In the genomic region with DNA sequence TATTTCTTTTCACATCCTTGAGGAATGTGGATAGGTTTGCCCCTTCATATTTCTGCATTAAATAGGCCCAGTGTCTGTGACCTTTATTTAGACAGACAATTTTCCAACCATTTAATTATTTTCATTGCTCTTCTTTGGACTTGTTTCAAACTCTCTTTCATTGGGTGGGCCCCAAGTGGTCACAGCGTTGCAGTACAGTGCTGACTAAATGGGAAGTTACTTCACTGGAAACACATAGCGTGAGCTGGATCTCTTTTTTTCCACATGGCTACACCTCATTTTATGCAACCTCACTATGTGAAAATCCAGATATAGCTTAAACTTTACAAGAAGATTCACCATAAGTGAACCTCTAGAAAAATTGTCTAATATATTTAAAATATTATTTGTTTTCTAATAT, we compare ENCODE assay signal across 14 cellular contexts.
DNase-seq lines count a peak whose midpoint lies in the region; ATAC-seq, FAIRE-seq and TF ChIP-seq lines count a peak whose summit lies in the region.
"Had no signal": no experiment of that assay in that cellular context is flagged by ENCODE, and none has a peak within 500 bp of the region (broad histone marks: within the 10 kb centered on the region; RNA-seq: fewer than 3 reads in every experiment).

No MANE protein-coding gene starts in this region.

- no peak overlapping the region for H3K4me3 Mint-ChIP-seq in astrocyte (ENCODE audit: unreplicated experiment)
- H3K4me3 Mint-ChIP-seq: activated naive CD4-positive, alpha-beta T cell treated with anti-CD3 and anti-CD28 coated beads for 36 hours; T-helper 17 cell had no signal

- H3K9ac ChIP-seq in Karpas-422 (ENCODE audit: low read length) = no peak overlapping the region
- no peak overlapping the region for H3K9ac ChIP-seq in astrocyte (ENCODE audit: low read length)
- H3K9ac ChIP-seq: KMS-11 had no signal

- DNase-seq in AG09319 (ENCODE audit: extremely low read depth, low read depth) (peak; percentile 15), Karpas-422 (peak; percentile 50), astrocyte (ENCODE audit: low read depth) (peak; percentile 68), kidney tubule cell (ENCODE audit: low spot score) (peak; percentile 69), DMS79 treated with DMSO at 0.1 percent for 48 hours (lab: John Stamatoyannopoulos, UW) (no peak), NCI-H345 treated with DMSO at 0.1 percent for 48 hours (lab: John Stamatoyannopoulos, UW; ENCODE audit: unreplicated experiment) (no peak), dedifferentiated amniotic fluid mesenchymal stem cell (ENCODE audit: extremely low spot score) (no peak), omental fat pad (ENCODE audit: low spot score) (no peak)
- DNase-seq: activated CD8-positive, alpha-beta memory T cell treated with anti-CD3 and anti-CD28 coated beads for 24 hours; activated naive CD4-positive, alpha-beta T cell treated with anti-CD3 and anti-CD28 coated beads for 36 hours; T-helper 17 cell had no signal

- H3K27me3 Mint-ChIP-seq in astrocyte (ENCODE audit: low read depth, unreplicated experiment) = no peaks in the 10 kb centered on the region
- H3K27me3 Mint-ChIP-seq: T-helper 17 cell had no signal

- ATAC-seq in omental fat pad (ENCODE audit: low FRiP score) = no peak
- ATAC-seq: T-helper 17 cell had no signal

- H3K27me3 ChIP-seq in Karpas-422 (ENCODE audit: low read length) = no peaks in the 10 kb centered on the region
- H3K27me3 ChIP-seq in astrocyte (ENCODE audit: insufficient read depth, low read length) = no peaks in the 10 kb centered on the region
- H3K27me3 ChIP-seq: neutrophil had no signal

- peaks cover 3% of the 10 kb centered on the region for H3K9me3 Mint-ChIP-seq in astrocyte (ENCODE audit: unreplicated experiment)

- TF ChIP-seq CTCF in AG09319 (IDR thresholded peaks at IDR 0.05; ENCODE audit: low read depth, low read length) (peak; percentile 13; the same call in 1 of the 2 replicates), astrocyte (IDR thresholded peaks at IDR 0.05; ENCODE audit: insufficient read depth, low read depth, low read length) (peak; percentile 23), omental fat pad (IDR thresholded peaks at IDR 0.05) (no peak)

- FAIRE-seq in astrocyte (lab: Jason Lieb, UNC) = no peak
- FAIRE-seq: colon had no signal

- H3K27ac ChIP-seq in Karpas-422 (ENCODE audit: low read length) (no peak overlapping the region), astrocyte (ENCODE audit: low read depth, low read length) (no peak overlapping the region)
- H3K27ac ChIP-seq: KMS-11, neutrophil had no signal

- H3K4me2 ChIP-seq in Karpas-422 (ENCODE audit: low read depth, low read length, poor library complexity, severe bottlenecking) (no peak overlapping the region), astrocyte (ENCODE audit: low read length) (no peak overlapping the region)
- H3K4me2 ChIP-seq: KMS-11 had no signal

- H3K36me3 ChIP-seq in Karpas-422 (ENCODE audit: insufficient read depth, low read length) (no peaks in the 10 kb centered on the region), astrocyte (ENCODE audit: insufficient read depth, low read length) (no peaks in the 10 kb centered on the region)
- H3K36me3 ChIP-seq: neutrophil had no signal

- H4K20me1 ChIP-seq in Karpas-422 (ENCODE audit: insufficient read depth, low read depth, low read length) (no peaks in the 10 kb centered on the region), astrocyte (ENCODE audit: insufficient read depth, low read length) (no peaks in the 10 kb centered on the region)

- H3K9me3 ChIP-seq in Karpas-422 (ENCODE audit: low read length) (no peaks in the 10 kb centered on the region), astrocyte (ENCODE audit: insufficient read depth, low read depth, low read length) (no peaks in the 10 kb centered on the region)
- H3K9me3 ChIP-seq: neutrophil had no signal

- peaks cover 22% of the 10 kb centered on the region for H3K4me1 Mint-ChIP-seq in astrocyte (ENCODE audit: low read depth, unreplicated experiment)
- H3K4me1 Mint-ChIP-seq: T-helper 17 cell had no signal

- peak overlapping the region; percentile 95 for H3K27ac Mint-ChIP-seq in astrocyte (ENCODE audit: unreplicated experiment)
- H3K27ac Mint-ChIP-seq: activated naive CD4-positive, alpha-beta T cell treated with anti-CD3 and anti-CD28 coated beads for 36 hours; T-helper 17 cell had no signal

- H2AFZ ChIP-seq in Karpas-422 (ENCODE audit: low read length) = no peak overlapping the region
- H2AFZ ChIP-seq in astrocyte (ENCODE audit: low read depth, low read length) = no peak overlapping the region

- H3K4me3 ChIP-seq in Karpas-422 (ENCODE audit: low read length) (no peak overlapping the region), astrocyte (ENCODE audit: insufficient read depth, low read depth, low read length) (no peak overlapping the region)

- H3K36me3 Mint-ChIP-seq in astrocyte (ENCODE audit: low read depth, unreplicated experiment) = no peaks in the 10 kb centered on the region

- H3K4me1 ChIP-seq in Karpas-422 (ENCODE audit: low read length) (peaks cover 25% of the 10 kb centered on the region), astrocyte (ENCODE audit: insufficient read depth, low read length) (no peaks in the 10 kb centered on the region)

- H3K79me2 ChIP-seq in Karpas-422 (ENCODE audit: low read length) (no peaks in the 10 kb centered on the region), astrocyte (ENCODE audit: insufficient read depth, low read length) (no peaks in the 10 kb centered on the region)

- 0 out of 2 replicates have a peak, but pooled peaks cover 4% of the 10 kb centered on the region for H3K9me2 ChIP-seq in Karpas-422 (replicated peaks; ENCODE audit: insufficient read depth, low read length)

Comparison
In these comparisons a context has a peak if more than half of its experiments do, and no peak if none do; other contexts are left out.
1. DNase-seq: peak in AG09319 (single experiment), Karpas-422 (single experiment), astrocyte (single experiment) and kidney tubule cell (single experiment); none in DMS79 treated with DMSO at 0.1 percent for 48 hours (single experiment), NCI-H345 treated with DMSO at 0.1 percent for 48 hours (single experiment), dedifferentiated amniotic fluid mesenchymal stem cell (single experiment) and omental fat pad (single experiment).
2. CTCF ChIP-seq: peak in AG09319 (single experiment) and astrocyte (single experiment); none in omental fat pad (0 of 3).